Comparison of ENCODE assay signal across 8 cellular contexts in the genomic region with DNA sequence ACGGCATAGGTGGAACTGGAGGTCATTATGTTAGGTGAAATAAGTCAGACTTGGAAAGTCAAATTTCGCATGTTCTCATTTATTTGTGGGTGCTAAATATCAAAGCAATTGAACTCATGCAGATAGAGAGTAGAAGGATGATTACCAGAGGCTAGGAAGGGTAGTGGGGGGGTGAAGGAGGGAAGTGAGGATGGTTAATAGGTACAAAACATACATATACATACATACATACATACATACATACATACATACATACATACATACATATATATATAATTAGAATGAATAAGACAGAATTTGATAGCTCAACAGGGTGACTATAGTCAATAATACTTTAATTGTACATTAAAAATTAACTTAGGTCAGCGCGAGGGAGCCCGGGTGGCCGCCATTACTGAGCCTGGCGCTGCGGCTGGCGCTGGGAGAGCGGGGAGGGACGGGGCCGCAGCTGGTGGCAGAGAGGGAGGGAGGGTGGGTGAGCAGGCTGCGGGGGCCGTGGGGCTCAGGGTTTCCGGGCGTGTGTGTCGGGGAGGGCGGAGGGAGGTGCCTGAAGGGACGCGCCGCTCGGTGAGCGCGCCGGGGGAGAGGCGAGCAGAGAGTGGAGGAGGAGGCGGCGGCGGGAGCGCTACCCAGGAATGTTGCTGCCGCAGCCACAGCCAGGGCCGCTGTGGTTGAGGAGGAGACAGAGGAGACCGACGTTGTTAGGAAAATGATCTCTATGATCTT.
DNase-seq lines count a peak whose midpoint lies in the region; ATAC-seq and TF ChIP-seq lines count a peak whose summit lies in the region.

No MANE protein-coding gene starts in this region.

- H3K4me3 ChIP-seq in CD8-positive, alpha-beta memory T cell (ENCODE audit: low read length) = no peak overlapping the region
- H3K4me3 ChIP-seq in left ventricle myocardium inferior = peak overlapping the region; percentile 63

- intact Hi-C loops in left ventricle myocardium inferior (cut with micrococcal nuclease) = no loop called here

- H3K4me1 ChIP-seq in CD8-positive, alpha-beta memory T cell (ENCODE audit: insufficient read depth, low read length) = no peaks in the 10 kb centered on the region
- H3K4me1 ChIP-seq in left ventricle myocardium inferior = peaks cover 9% of the 10 kb centered on the region

- peak; percentile 100 for ATAC-seq in WTC11
- no peak for ATAC-seq in GM21825 (IDR thresholded peaks at IDR 0.05; ENCODE audit: unreplicated experiment)
- ATAC-seq in GM21447 (IDR thresholded peaks at IDR 0.05; ENCODE audit: unreplicated experiment) = no peak

- peak overlapping the region in 4 of 7 donors; percentile 25 to 54 (median 44) for H3K4me3 Mint-ChIP-seq in CD8-positive, alpha-beta memory T cell
- H3K4me3 Mint-ChIP-seq in WTC11 = peak overlapping the region; percentile 78

- H3K4me1 Mint-ChIP-seq in CD8-positive, alpha-beta memory T cell = peaks cover 0 to 6% (median 2%) of the 10 kb centered on the region in 3 donors
- peaks cover 7% of the 10 kb centered on the region for H3K4me1 Mint-ChIP-seq in WTC11

- no peak overlapping the region for H3K27ac ChIP-seq in CD8-positive, alpha-beta memory T cell (ENCODE audit: low read depth, low read length)
- peak overlapping the region; percentile 41 for H3K27ac ChIP-seq in left ventricle myocardium inferior (replicated peaks)

- peaks cover 18 to 31% of the 10 kb centered on the region in 2 donors for H3K27me3 Mint-ChIP-seq in CD8-positive, alpha-beta memory T cell
- peaks cover 49% of the 10 kb centered on the region for H3K27me3 Mint-ChIP-seq in WTC11 (ENCODE audit: low read depth)

- CTCF ChIA-PET in CD8-positive, alpha-beta memory T cell (lab: Charles Lee) = no interaction called here
- CTCF ChIA-PET in WTC11 (lab: Charles Lee) = no interaction called here

- no peaks in the 10 kb centered on the region for H3K27me3 ChIP-seq in CD8-positive, alpha-beta memory T cell (ENCODE audit: insufficient read depth, low read length, poor library complexity, severe bottlenecking)
- peaks cover 15% of the 10 kb centered on the region for H3K27me3 ChIP-seq in left ventricle myocardium inferior (ENCODE audit: low read depth)

- no peak overlapping the region for H3K27ac Mint-ChIP-seq in CD8-positive, alpha-beta memory T cell
- H3K27ac Mint-ChIP-seq in WTC11 = no peak overlapping the region

- H3K36me3 ChIP-seq in CD8-positive, alpha-beta memory T cell (ENCODE audit: insufficient read depth, low read length) = no peaks in the 10 kb centered on the region
- no peaks in the 10 kb centered on the region for H3K36me3 ChIP-seq in left ventricle myocardium inferior

- H3K9me3 Mint-ChIP-seq in CD8-positive, alpha-beta memory T cell = peaks cover 11 to 32% (median 14%) of the 10 kb centered on the region in 5 donors
- H3K9me3 Mint-ChIP-seq in WTC11 = peaks cover 18% of the 10 kb centered on the region

- H3K9me3 ChIP-seq in CD8-positive, alpha-beta memory T cell (ENCODE audit: low read length) = no peaks in the 10 kb centered on the region
- H3K9me3 ChIP-seq in left ventricle myocardium inferior (replicated peaks) = peaks cover 42% of the 10 kb centered on the region

- H3K36me3 Mint-ChIP-seq in CD8-positive, alpha-beta memory T cell = no peaks in the 10 kb centered on the region
- H3K36me3 Mint-ChIP-seq in WTC11 = peaks cover 13% of the 10 kb centered on the region

- TF ChIP-seq CTCF in WTC11 (IDR thresholded peaks at IDR 0.05) = no peak
- TF ChIP-seq CTCF in left ventricle myocardium inferior (IDR thresholded peaks at IDR 0.05; ENCODE audit: borderline replicate concordance) = no peak

- POLR2A ChIA-PET in CD8-positive, alpha-beta memory T cell (lab: Charles Lee) = no interaction called here
- POLR2A ChIA-PET in WTC11 (lab: Charles Lee) = no interaction called here

- DNase-seq in CD8-positive, alpha-beta memory T cell = no peak
- DNase-seq in NCI-H1105 treated with DMSO at 0.1 percent for 48 hours (lab: John Stamatoyannopoulos, UW) (peak; percentile 87), WTC11 (ENCODE audit: low spot score) (peak; percentile 77), left ventricle myocardium inferior (peak; percentile 57), pons (ENCODE audit: low spot score) (peak; percentile 50), NCI-H446 (lab: John Stamatoyannopoulos, UW) (no peak)

TF ChIP-seq in WTC11, 78 proteins besides CTCF, POLR2A, EP300 and RAD21:
- TF ChIP-seq SP1 (CRISPR knock-in tag; conservative IDR thresholded peaks at IDR 0.05) = peak; percentile 44; the same call in 1 of the 2 replicates
- no peak for TF ChIP-seq ZNF121 (CRISPR knock-in tag; IDR thresholded peaks at IDR 0.05)
- TF ChIP-seq FOXP1 (CRISPR knock-in tag; IDR thresholded peaks at IDR 0.05; ENCODE audit: borderline replicate concordance) = 0 out of 2 replicates have a peak, but pooled peaks have one; percentile 18

Comparison
In these comparisons a context has a peak if more than half of its experiments do, and no peak if none do; other contexts are left out.
1. DNase-seq: peak in NCI-H1105 treated with DMSO at 0.1 percent for 48 hours (single experiment), WTC11 (single experiment), left ventricle myocardium inferior (single experiment) and pons (single experiment); none in CD8-positive, alpha-beta memory T cell (0 of 5) and NCI-H446 (0 of 2).